Comparison of ENCODE assay signal across 14 cellular contexts in the genomic region with DNA sequence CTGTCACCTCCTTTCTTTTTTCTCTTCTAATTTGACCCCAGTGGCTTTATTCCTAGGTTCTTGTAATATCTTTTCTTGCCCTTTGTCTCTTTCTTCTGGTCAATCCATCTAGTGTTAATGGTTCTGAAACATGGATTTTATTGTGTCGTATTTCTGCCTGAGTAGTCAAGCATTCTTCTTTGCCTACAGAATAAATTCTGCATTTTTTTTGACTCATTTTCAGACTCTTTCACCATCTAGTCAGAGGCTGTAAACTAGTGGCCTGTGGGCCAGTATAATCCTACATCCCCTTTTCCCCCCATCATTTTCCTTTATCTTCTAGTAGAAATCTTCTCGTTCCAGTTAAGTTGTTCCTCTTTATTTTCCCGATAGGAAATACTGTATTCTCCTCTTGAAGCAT. TPM values are rescaled to one million over a fixed set of nuclear protein-coding genes. Genes with fewer than 3 reads are reported as not detected.
DNase-seq lines count a peak whose midpoint lies in the region; ATAC-seq lines count a peak whose summit lies in the region.
"Had no signal": no experiment of that assay in that cellular context is flagged by ENCODE, and none has a peak within 500 bp of the region (broad histone marks: within the 10 kb centered on the region; RNA-seq: fewer than 3 reads in every experiment).

No MANE protein-coding gene starts in this region.

- H3K36me3 Mint-ChIP-seq in activated naive CD4-positive, alpha-beta T cell treated with anti-CD3 and anti-CD28 coated beads, Interleukin-2, amount 50 U/mL, for 24 hours = peaks cover 15% of the 10 kb centered on the region
- H3K36me3 Mint-ChIP-seq in IgD-negative memory B cell = peaks cover 5% of the 10 kb centered on the region

- H3K27ac Mint-ChIP-seq in activated naive CD4-positive, alpha-beta T cell treated with anti-CD3 and anti-CD28 coated beads, Interleukin-2, amount 50 U/mL, for 24 hours = peak overlapping the region; percentile 74
- H3K27ac Mint-ChIP-seq in IgD-negative memory B cell = peak overlapping the region in 2 of 3 donors; percentile 60 to 75
- H3K27ac Mint-ChIP-seq in stimulated activated naive CD8-positive, alpha-beta T cell treated with anti-CD3 and anti-CD28 coated beads, Interleukin-15, amount 100 ng/mL, for 72 hours = peak overlapping the region; percentile 8 to 34
- H3K27ac Mint-ChIP-seq: B cell, GM23338 had no signal

- H3K4me1 ChIP-seq in adipocyte (ENCODE audit: control insufficient read depth, insufficient read depth, low read length) = no peaks in the 10 kb centered on the region
- H3K4me1 ChIP-seq: Peyer's patch had no signal

- H3K4me3 ChIP-seq in adipocyte (ENCODE audit: low read length) = no peak overlapping the region
- H3K4me3 ChIP-seq: GM12878, GM23338, Peyer's patch had no signal

- no peak for DNase-seq in activated naive CD4-positive, alpha-beta T cell treated with Interleukin-2 at 50 U/mL for 16 hours
- DNase-seq in adipocyte (ENCODE audit: low read depth) = peak; percentile 40
- DNase-seq in stimulated activated naive CD8-positive, alpha-beta T cell treated with anti-CD3 and anti-CD28 coated beads, Interleukin-15, amount 100 ng/mL, for 72 hours = no peak
- no peak for DNase-seq in COR-L47 (lab: John Stamatoyannopoulos, UW)
- DNase-seq: EL, HCEC 1CT, NCI-H1694 treated with DMSO at 0.1 percent for 48 hours, Peyer's patch had no signal

- H3K36me3 ChIP-seq in adipocyte (ENCODE audit: control insufficient read depth, insufficient read depth, low read length, severe bottlenecking) = peaks cover 68% of the 10 kb centered on the region

- no peaks in the 10 kb centered on the region for H3K9me3 Mint-ChIP-seq in activated naive CD4-positive, alpha-beta T cell treated with anti-CD3 and anti-CD28 coated beads, Interleukin-2, amount 50 U/mL, for 24 hours
- no peaks in the 10 kb centered on the region for H3K9me3 Mint-ChIP-seq in IgD-negative memory B cell
- H3K9me3 Mint-ChIP-seq in stimulated activated naive CD8-positive, alpha-beta T cell treated with anti-CD3 and anti-CD28 coated beads, Interleukin-15, amount 100 ng/mL, for 72 hours = no peaks in the 10 kb centered on the region
- H3K9me3 Mint-ChIP-seq: GM23338 had no signal

- no peak overlapping the region for H3K4me3 Mint-ChIP-seq in activated naive CD4-positive, alpha-beta T cell treated with anti-CD3 and anti-CD28 coated beads, Interleukin-2, amount 50 U/mL, for 24 hours
- H3K4me3 Mint-ChIP-seq in IgD-negative memory B cell = no peak overlapping the region
- H3K4me3 Mint-ChIP-seq in stimulated activated naive CD8-positive, alpha-beta T cell treated with anti-CD3 and anti-CD28 coated beads, Interleukin-15, amount 100 ng/mL, for 72 hours = no peak overlapping the region
- H3K4me3 Mint-ChIP-seq: B cell, GM23338 had no signal

- H3K27me3 Mint-ChIP-seq in activated naive CD4-positive, alpha-beta T cell treated with anti-CD3 and anti-CD28 coated beads, Interleukin-2, amount 50 U/mL, for 24 hours = no peaks in the 10 kb centered on the region
- H3K27me3 Mint-ChIP-seq in IgD-negative memory B cell = no peaks in the 10 kb centered on the region
- no peaks in the 10 kb centered on the region for H3K27me3 Mint-ChIP-seq in stimulated activated naive CD8-positive, alpha-beta T cell treated with anti-CD3 and anti-CD28 coated beads, Interleukin-15, amount 100 ng/mL, for 72 hours
- H3K27me3 Mint-ChIP-seq: B cell had no signal

- no peaks in the 10 kb centered on the region for H3K27me3 ChIP-seq in adipocyte (replicated peaks; ENCODE audit: control insufficient read depth, insufficient read depth, low read length)
- H3K27me3 ChIP-seq: Peyer's patch had no signal

- H3K9me3 ChIP-seq in adipocyte (ENCODE audit: control insufficient read depth, low read length) = no peaks in the 10 kb centered on the region
- H3K9me3 ChIP-seq: Peyer's patch had no signal

- H3K4me1 Mint-ChIP-seq in activated naive CD4-positive, alpha-beta T cell treated with anti-CD3 and anti-CD28 coated beads, Interleukin-2, amount 50 U/mL, for 24 hours = peaks cover 37% of the 10 kb centered on the region
- peaks cover 9 to 19% (median 10%) of the 10 kb centered on the region in 3 donors for H3K4me1 Mint-ChIP-seq in IgD-negative memory B cell
- H3K4me1 Mint-ChIP-seq in stimulated activated naive CD8-positive, alpha-beta T cell treated with anti-CD3 and anti-CD28 coated beads, Interleukin-15, amount 100 ng/mL, for 72 hours = peaks cover 19% of the 10 kb centered on the region
- H3K4me1 Mint-ChIP-seq: GM23338 had no signal

- no peak overlapping the region for H3K9ac ChIP-seq in adipocyte (ENCODE audit: low read length)

- ATAC-seq in stimulated activated naive CD8-positive, alpha-beta T cell treated with anti-CD3 and anti-CD28 coated beads, Interleukin-15, amount 100 ng/mL, for 72 hours = no peak
- no peak for ATAC-seq in GM19324 (IDR thresholded peaks at IDR 0.05; ENCODE audit: low FRiP score, unreplicated experiment)
- ATAC-seq: GM12878, GM23338 had no signal

RNA-seq across cellular contexts. Expression of gene LUC7L2, which starts 29.4 kb away (rescaled TPM):
- 50.9 TPM for polyA plus RNA-seq in IgD-negative memory B cell

RNA-seq across cellular contexts. Expression of gene FMC1, which starts 48.0 kb away (rescaled TPM):
- 61.6 TPM for polyA plus RNA-seq in IgD-negative memory B cell

Comparison
In these comparisons a context has a peak if more than half of its experiments do, and no peak if none do; other contexts are left out.
1. H3K27ac Mint-ChIP-seq: peak in every context shown above with its lines; median percentile 74 in activated naive CD4-positive, alpha-beta T cell treated with anti-CD3 and anti-CD28 coated beads, Interleukin-2, amount 50 U/mL, for 24 hours; 68 in IgD-negative memory B cell; 21 in stimulated activated naive CD8-positive, alpha-beta T cell treated with anti-CD3 and anti-CD28 coated beads, Interleukin-15, amount 100 ng/mL, for 72 hours.